Comparison of ENCODE assay signal across 8 cellular contexts in genomic region chr7:28957064-28957821, GRCh38. TPM values are rescaled to one million over a fixed set of nuclear protein-coding genes. Genes with fewer than 3 reads are reported as not detected.
A peak's percentile ranks its signal among the peaks of the same experiment; 100 is the strongest.
DNase-seq lines count a peak whose midpoint lies in the region; ATAC-seq, FAIRE-seq and TF ChIP-seq lines count a peak whose summit lies in the region.

No MANE protein-coding gene starts in this region.

- no peak overlapping the region for H3K9ac ChIP-seq in PC-3 (ENCODE audit: low read length)
- H3K9ac ChIP-seq in endothelial cell of umbilical vein (replicated peaks; ENCODE audit: extremely low read depth, insufficient read depth, low read length), result no peak overlapping the region
- peak overlapping the region; percentile 20 for H3K9ac ChIP-seq in mucosa of stomach (ENCODE audit: low read length)

- H4K20me1 ChIP-seq in PC-3 (ENCODE audit: low read length) (no peaks in the 10 kb centered on the region), endothelial cell of umbilical vein (replicated peaks; ENCODE audit: control insufficient read depth, extremely low read depth, insufficient read depth, low read length) (no peaks in the 10 kb centered on the region)

- no peaks in the 10 kb centered on the region for H3K79me2 ChIP-seq in PC-3 (ENCODE audit: low read length)
- H3K79me2 ChIP-seq in endothelial cell of umbilical vein (ENCODE audit: control insufficient read depth, insufficient read depth, low read length), result no peaks in the 10 kb centered on the region

- POLR2A ChIA-PET in PC-3 (lab: Charles Lee; ENCODE audit: unreplicated experiment), result interaction anchor here (0.6 kb wide), 1 partner anchor 133 kb away, joined by 4 read pairs; no protein-coding TSS in a partner anchor
- POLR2A ChIA-PET in endothelial cell of umbilical vein (lab: Charles Lee), result interaction anchor here (1.4 kb wide), 1 partner anchor 31 kb away, joined by 4 read pairs; no protein-coding TSS in a partner anchor

- H2AFZ ChIP-seq in PC-3 (ENCODE audit: low read length), result peak overlapping the region; percentile 90
- peak overlapping the region; percentile 70 for H2AFZ ChIP-seq in endothelial cell of umbilical vein (ENCODE audit: low read depth, low read length)

- CTCF ChIA-PET in PC-3 (lab: Charles Lee) (interaction anchor here (0.7 to 1.6 kb wide), 17 partner anchors 14 to 451 kb away, joined by 3 to 47 read pairs (median 6); no protein-coding TSS in a partner anchor), endothelial cell of umbilical vein (lab: Charles Lee) (interaction anchor here (0.6 to 16.1 kb wide), 41 partner anchors 10 to 653 kb away, joined by 3 to 518 read pairs (median 6); no protein-coding TSS in a partner anchor)

- dilution Hi-C loops in endothelial cell of umbilical vein (cut with MboI; ENCODE audit: extremely low pct_ligation_motif_present, low sequenced_read_pairs), result no loop called here

- intact Hi-C loops in PC-3 (cut with micrococcal nuclease) (loop anchor here (2.0 kb wide), 1 partner anchor 30 kb away; no protein-coding TSS in a partner anchor), endothelial cell of umbilical vein (cut with micrococcal nuclease) (no loop called here)

- no peaks in the 10 kb centered on the region for H3K36me3 ChIP-seq in PC-3 (ENCODE audit: low read depth, low read length)
- H3K36me3 ChIP-seq in endothelial cell of umbilical vein (ENCODE audit: control insufficient read depth in 2 of 2, extremely low read depth in 1 of 2, insufficient read depth in 2 of 2, low read length in 2 of 2), result no peaks in the 10 kb centered on the region
- no peaks in the 10 kb centered on the region for H3K36me3 ChIP-seq in mucosa of stomach (ENCODE audit: control insufficient read depth, insufficient read depth, low read length)

- H3K4me1 ChIP-seq in PC-3 (ENCODE audit: insufficient read depth, low read length) (0 out of 2 replicates have a peak, but pooled peaks cover 9% of the 10 kb centered on the region), endothelial cell of umbilical vein (ENCODE audit: control insufficient read depth, extremely low read depth, insufficient read depth, low read length) (peaks cover 11% of the 10 kb centered on the region), mucosa of stomach (ENCODE audit: control insufficient read depth, insufficient read depth, low read length) (peaks cover 38% of the 10 kb centered on the region)

- ATAC-seq in PC-3 (no peak; the same call in 1 of the 2 replicates), HG03097 (IDR thresholded peaks at IDR 0.05; ENCODE audit: low FRiP score, unreplicated experiment) (no peak), HG02970 (IDR thresholded peaks at IDR 0.05; ENCODE audit: low FRiP score, unreplicated experiment) (no peak)

- in situ Hi-C loops in G401 (cut with HindIII; ENCODE audit: low sequenced_read_pairs), result no loop called here

- peak overlapping the region; percentile 80 for H3K4me3 ChIP-seq in PC-3 (ENCODE audit: low read length)
- peak overlapping the region in 1 of 3 experiments; percentile 16 for H3K4me3 ChIP-seq in endothelial cell of umbilical vein (replicated peaks in 1 of 3; ENCODE audit: insufficient read depth in 1 of 3, low read depth in 1 of 3, low read length in 3 of 3)
- peak overlapping the region; percentile 44 for H3K4me3 ChIP-seq in mucosa of stomach (ENCODE audit: low read length)

- no peak for TF ChIP-seq CTCF in PC-3 (conservative IDR thresholded peaks at IDR 0.05; ENCODE audit: low read depth, low read length)
- no peak for TF ChIP-seq CTCF in endothelial cell of umbilical vein (IDR thresholded peaks at IDR 0.05; ENCODE audit: extremely low read depth in 1 of 2, insufficient read depth in 1 of 2, low read depth in 1 of 2, low read length in 2 of 2)

- BruUV-seq in PC-3 (replicated peaks; lab: Mats Ljungman, UMichigan) (no TSS peak), endothelial cell of umbilical vein (replicated peaks; lab: Mats Ljungman, UMichigan) (no TSS peak)

- H3K9me2 ChIP-seq in PC-3 (replicated peaks; ENCODE audit: low read length), result no peaks in the 10 kb centered on the region

- H3K4me2 ChIP-seq in PC-3 (ENCODE audit: low read length) (peak overlapping the region; percentile 95), endothelial cell of umbilical vein (ENCODE audit: insufficient read depth, low read length) (peak overlapping the region; percentile 20)

- FAIRE-seq in endothelial cell of umbilical vein (lab: Jason Lieb, UNC) (no peak), RCC 7860 (lab: Jason Lieb, UNC) (no peak)

- H3K9me1 ChIP-seq in endothelial cell of umbilical vein (replicated peaks; ENCODE audit: control insufficient read depth, extremely low read depth, insufficient read depth, low read length), result no peaks in the 10 kb centered on the region

- H3F3A ChIP-seq in PC-3 (ENCODE audit: low read length, unreplicated experiment), result no peaks in the 10 kb centered on the region

- H3K27me3 ChIP-seq in PC-3 (ENCODE audit: low read length) (no peaks in the 10 kb centered on the region), endothelial cell of umbilical vein (ENCODE audit: control insufficient read depth in 2 of 2, insufficient read depth in 2 of 2, low read length in 2 of 2) (peaks cover 18 to 26% of the 10 kb centered on the region in 2 experiments), mucosa of stomach (ENCODE audit: control insufficient read depth, insufficient read depth, low read length) (peaks cover 33% of the 10 kb centered on the region)

- H3K27ac ChIP-seq in PC-3 (ENCODE audit: low read length) (no peak overlapping the region), endothelial cell of umbilical vein (ENCODE audit: insufficient read depth, low read depth, low read length) (no peak overlapping the region)

- DNase-seq in G401 (ENCODE audit: low spot score), result peak; percentile 11
- no peak for DNase-seq in PC-3
- peak; percentile 38 for DNase-seq in endothelial cell of umbilical vein (ENCODE audit: low read depth, low spot score)
- no peak for DNase-seq in H4 (ENCODE audit: low spot score)
- DNase-seq in RCC 7860 (ENCODE audit: low spot score), result no peak

- TF ChIP-seq POLR2A in endothelial cell of umbilical vein (IDR thresholded peaks at IDR 0.05; ENCODE audit: low read depth, low read length), result no peak

- H3K9me3 ChIP-seq in PC-3 (ENCODE audit: low read length), result no peaks in the 10 kb centered on the region
- no peaks in the 10 kb centered on the region for H3K9me3 ChIP-seq in endothelial cell of umbilical vein (replicated peaks; ENCODE audit: control insufficient read depth, insufficient read depth, low read length)
- H3K9me3 ChIP-seq in mucosa of stomach (ENCODE audit: control insufficient read depth, low read length), result no peaks in the 10 kb centered on the region

TF ChIP-seq in endothelial cell of umbilical vein, 7 proteins besides CTCF, POLR2A, EP300 and RAD21:
- TF ChIP-seq POLR2AphosphoS5 (IDR thresholded peaks at IDR 0.05; ENCODE audit: insufficient read depth, low read depth, low read length) (no peak), EZH2 (IDR thresholded peaks at IDR 0.05; ENCODE audit: borderline replicate concordance, low read depth, low read length, severe bottlenecking) (no peak), GATA2 (IDR thresholded peaks at IDR 0.05; ENCODE audit: insufficient read depth, insufficient read length, low read depth, low read length) (no peak), JUN (IDR thresholded peaks at IDR 0.05; ENCODE audit: borderline replicate concordance, insufficient read depth, insufficient read length, low read depth) (no peak), MYC (IDR thresholded peaks at IDR 0.05; ENCODE audit: low read depth, low read length) (no peak), FOS (IDR thresholded peaks at IDR 0.05; ENCODE audit: borderline replicate concordance, insufficient read depth, low read length) (no peak), MAX (IDR thresholded peaks at IDR 0.05; ENCODE audit: insufficient read depth, insufficient read length) (no peak)
TF ChIP-seq in endothelial cell of umbilical vein: peak in this region for 0.

RNA-seq across cellular contexts. Expression of gene TRIL, which starts 0.9 kb away (rescaled TPM):
- not detected in 2 replicates for total RNA-seq in G401 (2014; rRNA removed; shearing (Covaris generic))
- 0.12 and 0.29 TPM in 2 replicates for total RNA-seq in PC-3 (2014; rRNA removed)
- total RNA-seq in endothelial cell of umbilical vein, result 0.97 and 1.8 TPM in 2 replicates
- 0.52 and 0.78 TPM in 2 replicates for polyA plus RNA-seq in endothelial cell of umbilical vein
- polyA plus RNA-seq in endothelial cell of umbilical vein (2011; cell fraction: cytosol; rRNA removed), result 0.18 and 0.28 TPM in 2 replicates
- 0.08 and 0.18 TPM in 2 replicates for polyA plus RNA-seq in endothelial cell of umbilical vein (2011; cell fraction: nucleus; rRNA removed)
- 0.21 and 0.35 TPM in 2 replicates for polyA plus RNA-seq in endothelial cell of umbilical vein (2012)
- polyA minus RNA-seq in endothelial cell of umbilical vein, result 0.47 and 0.90 TPM in 2 replicates
- polyA minus RNA-seq in endothelial cell of umbilical vein (2011; cell fraction: cytosol; rRNA and poly(A)+ RNA removed), result not detected
- 0.19 and 0.34 TPM in 2 replicates for polyA minus RNA-seq in endothelial cell of umbilical vein (2011; cell fraction: nucleus; rRNA and poly(A)+ RNA removed)
- total RNA-seq in H4 (2014; rRNA removed; shearing (Covaris generic)), result not detected in 2 replicates

Comparison
In these comparisons a context has a peak if more than half of its experiments do, and no peak if none do; other contexts are left out.
1. DNase-seq: peak in G401 (single experiment) and endothelial cell of umbilical vein (single experiment); none in PC-3 (single experiment), H4 (single experiment) and RCC 7860 (single experiment).